In the genomic region with DNA sequence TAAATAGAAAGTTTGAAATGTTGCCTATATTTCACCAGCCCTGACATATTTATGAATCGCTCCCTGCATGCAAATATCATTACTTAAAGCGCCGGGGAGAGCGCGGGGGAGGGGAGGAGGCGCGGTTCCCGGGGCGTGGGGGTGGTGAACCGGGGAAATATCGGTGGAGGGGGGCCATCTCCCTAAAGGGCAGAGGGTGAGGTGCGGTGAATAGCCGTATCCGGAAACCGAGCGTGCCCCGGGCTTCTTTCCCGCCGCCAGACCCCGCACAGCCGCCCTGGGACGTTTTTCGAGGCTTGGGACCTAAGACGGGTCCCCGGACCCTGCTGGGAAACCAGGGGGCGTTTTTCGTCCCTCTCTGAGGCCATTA, we compare ENCODE assay signal across 8 cellular contexts. TPM values are rescaled to one million over a fixed set of nuclear protein-coding genes. Genes with fewer than 3 reads are reported as not detected.
DNase-seq lines count a peak whose midpoint lies in the region; ATAC-seq and TF ChIP-seq lines count a peak whose summit lies in the region.

No MANE protein-coding gene starts in this region.

- intact Hi-C loops in sciatic nerve (cut with DNase I) = no loop called here

- H3K9ac ChIP-seq in SK-N-MC (ENCODE audit: insufficient read length) = peak overlapping the region; percentile 32

- H3K36me3 Mint-ChIP-seq in glutamatergic neuron (ENCODE audit: unreplicated experiment) = no peaks in the 10 kb centered on the region

- peaks cover 12% of the 10 kb centered on the region for H3K4me1 Mint-ChIP-seq in glutamatergic neuron (ENCODE audit: low read depth, unreplicated experiment)

- peaks cover 27% of the 10 kb centered on the region for H3K27me3 Mint-ChIP-seq in glutamatergic neuron (ENCODE audit: unreplicated experiment)

- ATAC-seq in sciatic nerve = peak; percentile 13
- no peak for ATAC-seq in HG03521 (IDR thresholded peaks at IDR 0.05; ENCODE audit: unreplicated experiment)
- ATAC-seq in GM21447 (IDR thresholded peaks at IDR 0.05; ENCODE audit: unreplicated experiment) = no peak

- H3K4me3 ChIP-seq in GM08714 (ENCODE audit: low read length) = peak overlapping the region; percentile 58; the same call in 1 of the 2 replicates
- H3K4me3 ChIP-seq in SK-N-MC = peak overlapping the region; percentile 84

- no peak overlapping the region for H3K27ac ChIP-seq in SK-N-MC

- H3K9me3 Mint-ChIP-seq in glutamatergic neuron (ENCODE audit: unreplicated experiment) = peaks cover 10% of the 10 kb centered on the region

- H3K9me3 ChIP-seq in SK-N-MC (ENCODE audit: low read depth, low read length) = no peaks in the 10 kb centered on the region

- H3K27ac Mint-ChIP-seq in glutamatergic neuron (ENCODE audit: unreplicated experiment) = no peak overlapping the region

- H3K36me3 ChIP-seq in SK-N-MC (ENCODE audit: insufficient read depth, low read length) = no peaks in the 10 kb centered on the region

- DNase-seq in SK-N-MC (ENCODE audit: low read depth, low spot score) (no peak), glutamatergic neuron (peak; percentile 47), sciatic nerve (ENCODE audit: low spot score) (peak; percentile 72), HUDEP-2 (lab: John Stamatoyannopoulos, UW; ENCODE audit: unreplicated experiment in 76 of 76) (no peak), amygdala (lab: John Stamatoyannopoulos, UW) (no peak)

- no peak for TF ChIP-seq CTCF in glutamatergic neuron (IDR thresholded peaks at IDR 0.05; ENCODE audit: partially characterized antibody, unreplicated experiment)

- H3K4me3 Mint-ChIP-seq in glutamatergic neuron (ENCODE audit: unreplicated experiment) = peak overlapping the region; percentile 75

RNA-seq across cellular contexts. Expression of gene ZNF503, which starts 6.9 kb away (rescaled TPM):
- total RNA-seq in glutamatergic neuron (ENCODE audit: unreplicated experiment) = 5.6 TPM
- total RNA-seq in sciatic nerve = 30.2 TPM

RNA-seq across cellular contexts. Expression of gene LRMDA, which starts 22.9 kb away (rescaled TPM):
- total RNA-seq in glutamatergic neuron (ENCODE audit: unreplicated experiment) (2.1 TPM), sciatic nerve (16.6 TPM)

Comparison
In these comparisons a context has a peak if more than half of its experiments do, and no peak if none do; other contexts are left out.
1. DNase-seq: peak in glutamatergic neuron (single experiment) and sciatic nerve (single experiment); none in SK-N-MC (single experiment), HUDEP-2 (0 of 76) and amygdala (0 of 56).